In genomic region chr5:35924122-35924949, GRCh38 we compare ENCODE assay signal across 10 cellular contexts. TPM values are rescaled to one million over a fixed set of nuclear protein-coding genes. Genes with fewer than 3 reads are reported as not detected.
DNase-seq lines count a peak whose midpoint lies in the region; ATAC-seq and TF ChIP-seq lines count a peak whose summit lies in the region.
"Had no signal": no experiment of that assay in that cellular context is flagged by ENCODE, and none has a peak within 500 bp of the region (broad histone marks: within the 10 kb centered on the region; RNA-seq: fewer than 3 reads in every experiment).

No MANE protein-coding gene starts in this region.

- H3K27me3 Mint-ChIP-seq in activated CD4-positive, alpha-beta T cell treated with anti-CD3 and anti-CD28 coated beads for 36 hours: no peaks in the 10 kb centered on the region
- H3K27me3 Mint-ChIP-seq in central memory CD8-positive, alpha-beta T cell: peaks cover 24% of the 10 kb centered on the region

- BruUV-seq in OCI-LY7 (replicated peaks; lab: Mats Ljungman, UMichigan): no TSS peak

- H2AFZ ChIP-seq in OCI-LY7 (ENCODE audit: low read length): peak overlapping the region; percentile 86

- CTCF ChIA-PET in activated CD4-positive, alpha-beta T cell treated with anti-CD3 and anti-CD28 coated beads for 36 hours (lab: Charles Lee): interaction anchor here (0.6 to 5.3 kb wide), 33 partner anchors 10 to 836 kb away, joined by 3 to 111 read pairs (median 4); partner anchors contain the start of genes IL7R and SPEF2
- CTCF ChIA-PET in OCI-LY7 (lab: Charles Lee; ENCODE audit: unreplicated experiment): interaction anchor here (0.8 to 4.0 kb wide), 5 partner anchors 33 to 273 kb away, joined by 3 to 31 read pairs (median 7); no protein-coding TSS in a partner anchor

- peaks cover 8% of the 10 kb centered on the region for H3K36me3 Mint-ChIP-seq in activated CD4-positive, alpha-beta T cell treated with anti-CD3 and anti-CD28 coated beads for 36 hours (ENCODE audit: low read depth)
- peaks cover 6% of the 10 kb centered on the region for H3K36me3 Mint-ChIP-seq in central memory CD8-positive, alpha-beta T cell (ENCODE audit: insufficient read depth)

- no peaks in the 10 kb centered on the region for H3K27me3 ChIP-seq in right cardiac atrium (ENCODE audit: control insufficient read depth, insufficient read depth)

- no peak for TF ChIP-seq CTCF in OCI-LY7 (conservative IDR thresholded peaks at IDR 0.05; ENCODE audit: low read length)

- ATAC-seq in activated CD4-positive, alpha-beta T cell treated with anti-CD3 and anti-CD28 coated beads for 36 hours: peak; percentile 33
- ATAC-seq in central memory CD8-positive, alpha-beta T cell (replicated peaks; ENCODE audit: extremely low read depth, poor library complexity, severe bottlenecking): no peak
- no peak for ATAC-seq in right cardiac atrium

- peak overlapping the region; percentile 78 for H3K4me3 Mint-ChIP-seq in activated CD4-positive, alpha-beta T cell treated with anti-CD3 and anti-CD28 coated beads for 36 hours
- H3K4me3 Mint-ChIP-seq in central memory CD8-positive, alpha-beta T cell: peak overlapping the region; percentile 76

- no peaks in the 10 kb centered on the region for H3K79me2 ChIP-seq in OCI-LY7 (ENCODE audit: insufficient read depth, low read depth, low read length)

- peak overlapping the region; percentile 53 for H3K27ac ChIP-seq in OCI-LY7 (ENCODE audit: low read depth, low read length, poor library complexity, severe bottlenecking)
- H3K27ac ChIP-seq in right cardiac atrium (ENCODE audit: low read length): no peak overlapping the region

- H3K9me3 ChIP-seq in OCI-LY7 (ENCODE audit: low read length) (peaks cover 17% of the 10 kb centered on the region; the same call in 1 of the 2 replicates), right cardiac atrium (ENCODE audit: control insufficient read depth, low read length) (peaks cover 2% of the 10 kb centered on the region)

- POLR2A ChIA-PET in activated CD4-positive, alpha-beta T cell treated with anti-CD3 and anti-CD28 coated beads for 36 hours (lab: Charles Lee): interaction anchor here (0.6 to 2.1 kb wide), 8 partner anchors 19 to 794 kb away, joined by 3 to 8 read pairs (median 4); partner anchors contain the start of gene IL7R
- POLR2A ChIA-PET in OCI-LY7 (lab: Charles Lee): interaction anchor here (0.5 to 1.9 kb wide), 9 partner anchors 22 to 231 kb away, joined by 3 to 11 read pairs (median 3); no protein-coding TSS in a partner anchor

- peaks cover 60% of the 10 kb centered on the region for H3K4me1 Mint-ChIP-seq in activated CD4-positive, alpha-beta T cell treated with anti-CD3 and anti-CD28 coated beads for 36 hours
- peaks cover 34% of the 10 kb centered on the region for H3K4me1 Mint-ChIP-seq in central memory CD8-positive, alpha-beta T cell

- intact Hi-C loops in activated CD4-positive, alpha-beta T cell treated with anti-CD3 and anti-CD28 coated beads for 36 hours (cut with DNase I, micrococcal nuclease): loop anchor here (1.0 to 10.0 kb wide), 8 partner anchors 20 to 1000 kb away; partner anchors contain the start of gene DNAJC21 (in 1 of the 2)
- intact Hi-C loops in OCI-LY7 (cut with micrococcal nuclease; ENCODE audit: unreplicated experiment): no loop called here
- intact Hi-C loops in right cardiac atrium (cut with DNase I): loop anchor here (5.0 to 10.0 kb wide), 4 partner anchors 150 to 840 kb away; no protein-coding TSS in a partner anchor

- H3K4me2 ChIP-seq in OCI-LY7 (ENCODE audit: low read length): peak overlapping the region; percentile 56

- H3K4me3 ChIP-seq in OCI-LY7 (ENCODE audit: low read depth, low read length, poor library complexity, severe bottlenecking) (no peak overlapping the region), skeletal muscle cell (ENCODE audit: low read depth, low read length) (peak overlapping the region; percentile 3), right cardiac atrium (ENCODE audit: low read length) (no peak overlapping the region)
- H3K4me3 ChIP-seq: K562 had no signal

- H3K9me2 ChIP-seq in OCI-LY7 (ENCODE audit: insufficient read depth, low read length): no peaks in the 10 kb centered on the region

- H3K4me1 ChIP-seq in OCI-LY7 (ENCODE audit: insufficient read depth, low read length, poor library complexity, severe bottlenecking) (peaks cover 46% of the 10 kb centered on the region), right cardiac atrium (ENCODE audit: control insufficient read depth, insufficient read depth, low read length) (no peaks in the 10 kb centered on the region)

- peaks cover 7% of the 10 kb centered on the region for H3K9me3 Mint-ChIP-seq in activated CD4-positive, alpha-beta T cell treated with anti-CD3 and anti-CD28 coated beads for 36 hours (ENCODE audit: low read depth)
- peaks cover 5% of the 10 kb centered on the region for H3K9me3 Mint-ChIP-seq in central memory CD8-positive, alpha-beta T cell

- DNase-seq in activated CD4-positive, alpha-beta T cell treated with anti-CD3 and anti-CD28 coated beads for 36 hours: peak; percentile 50
- no peak for DNase-seq in activated CD4-positive, alpha-beta T cell treated with anti-CD3 and anti-CD28 coated beads, Interleukin-2, amount 50 U/mL, for 1 hour
- no peak for DNase-seq in OCI-LY7 (ENCODE audit: low spot score)
- DNase-seq in central memory CD8-positive, alpha-beta T cell (ENCODE audit: low spot score in 2 of 2): no peak
- peak; percentile 61 for DNase-seq in skeletal muscle cell (ENCODE audit: low read depth)
- DNase-seq in NCI-H526 (lab: John Stamatoyannopoulos, UW): no peak
- no peak for DNase-seq in NCI-H2227 treated with DMSO at 0.1 percent for 48 hours (lab: John Stamatoyannopoulos, UW)
- no peak for DNase-seq in right cardiac atrium

- 55% methylated on average over 10 of the region's 10 CpGs for WGBS in right cardiac atrium

- H3K36me3 ChIP-seq in OCI-LY7 (ENCODE audit: insufficient read depth, low read length): peaks cover 12% of the 10 kb centered on the region; the same call in 1 of the 2 replicates

- no peaks in the 10 kb centered on the region for H4K20me1 ChIP-seq in OCI-LY7 (ENCODE audit: insufficient read depth, low read length)

- peak overlapping the region; percentile 94 for H3K27ac Mint-ChIP-seq in activated CD4-positive, alpha-beta T cell treated with anti-CD3 and anti-CD28 coated beads for 36 hours
- H3K27ac Mint-ChIP-seq in central memory CD8-positive, alpha-beta T cell (ENCODE audit: low read depth): peak overlapping the region; percentile 77

RNA-seq across cellular contexts. Expression of gene CAPSL, which starts 14.1 kb away (rescaled TPM):
- total RNA-seq in activated CD4-positive, alpha-beta T cell treated with anti-CD3 and anti-CD28 coated beads for 36 hours: 1 to 10 TPM; 1.0 to 1.7 TPM
- 4.7 and 5.4 TPM in 2 replicates for total RNA-seq in OCI-LY7 (2014; rRNA removed; shearing (Covaris generic))
- not detected in 2 replicates for total RNA-seq in OCI-LY7 (2022)
- not detected for total RNA-seq in right cardiac atrium
- polyA plus RNA-seq in right cardiac atrium: not detected
- total RNA-seq: K562, mesenteric fat pad had no signal
- polyA plus RNA-seq: K562 had no signal

Comparison
In these comparisons a context has a peak if more than half of its experiments do, and no peak if none do; other contexts are left out.
1. DNase-seq: peak in activated CD4-positive, alpha-beta T cell treated with anti-CD3 and anti-CD28 coated beads for 36 hours (single experiment) and skeletal muscle cell (single experiment); none in activated CD4-positive, alpha-beta T cell treated with anti-CD3 and anti-CD28 coated beads, Interleukin-2, amount 50 U/mL, for 1 hour (single experiment), OCI-LY7 (single experiment), central memory CD8-positive, alpha-beta T cell (0 of 2), NCI-H526 (0 of 2), NCI-H2227 treated with DMSO at 0.1 percent for 48 hours (single experiment) and right cardiac atrium (0 of 3).